ENCODE assay signal across 2 cellular contexts in the genomic region with DNA sequence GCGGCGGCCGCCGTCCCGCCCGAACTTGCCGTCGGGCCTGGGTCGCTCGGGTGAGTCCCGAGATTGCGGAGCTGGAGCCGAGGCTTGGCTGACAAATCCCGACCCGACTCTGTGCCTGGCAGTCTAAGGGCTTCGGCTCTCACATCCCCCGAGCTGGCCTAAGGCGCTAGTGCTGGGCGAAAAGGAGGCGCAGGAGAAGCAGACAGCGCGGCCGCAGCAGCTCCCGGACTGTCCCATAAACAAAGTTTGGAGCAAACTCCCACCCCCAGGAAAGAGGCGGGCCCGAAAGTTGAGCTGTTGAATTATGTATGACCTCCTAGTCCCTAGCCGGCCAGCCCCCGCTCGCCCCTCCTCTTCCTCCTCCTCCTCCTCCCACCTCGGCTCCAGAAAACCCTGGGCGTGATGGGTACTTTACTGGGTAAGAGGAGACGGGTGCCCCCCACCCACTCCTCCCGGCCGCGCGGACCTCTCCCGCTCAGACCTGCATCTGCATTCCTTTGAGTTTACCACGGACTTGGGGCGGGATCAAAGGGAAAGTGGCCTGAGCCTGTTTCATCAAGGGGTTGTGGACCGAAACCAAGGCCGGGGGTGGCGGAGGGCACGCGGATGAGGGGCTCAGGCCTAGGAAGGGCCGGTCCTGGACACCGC.
A peak's percentile ranks its signal among the peaks of the same experiment; 100 is the strongest.
TF ChIP-seq lines count a peak whose summit lies in the region.

A gene (minus strand): TSS at position 230 of the 648 bp plus-strand sequence. CDS start 719 bp downstream, outside the sequence.

TF ChIP-seq in WTC11, 78 proteins besides CTCF, POLR2A, EP300 and RAD21 (continued from another document and continues in another):
- TF ChIP-seq, protein P1, sequence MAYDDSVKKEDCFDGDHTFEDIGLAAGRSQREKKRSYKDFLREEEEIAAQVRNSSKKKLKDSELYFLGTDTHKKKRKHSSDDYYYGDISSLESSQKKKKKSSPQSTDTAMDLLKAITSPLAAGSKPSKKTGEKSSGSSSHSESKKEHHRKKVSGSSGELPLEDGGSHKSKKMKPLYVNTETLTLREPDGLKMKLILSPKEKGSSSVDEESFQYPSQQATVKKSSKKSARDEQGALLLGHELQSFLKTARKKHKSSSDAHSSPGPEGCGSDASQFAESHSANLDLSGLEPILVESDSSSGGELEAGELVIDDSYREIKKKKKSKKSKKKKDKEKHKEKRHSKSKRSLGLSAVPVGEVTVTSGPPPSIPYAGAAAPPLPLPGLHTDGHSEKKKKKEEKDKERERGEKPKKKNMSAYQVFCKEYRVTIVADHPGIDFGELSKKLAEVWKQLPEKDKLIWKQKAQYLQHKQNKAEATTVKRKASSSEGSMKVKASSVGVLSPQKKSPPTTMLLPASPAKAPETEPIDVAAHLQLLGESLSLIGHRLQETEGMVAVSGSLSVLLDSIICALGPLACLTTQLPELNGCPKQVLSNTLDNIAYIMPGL (CRISPR knock-in tag; IDR thresholded peaks at IDR 0.05) = peak; percentile 79; the same call in 1 of the 2 replicates
- no peak for TF ChIP-seq ZNF671 (CRISPR knock-in tag; IDR thresholded peaks at IDR 0.05)
- TF ChIP-seq ATF1 (CRISPR knock-in tag; IDR thresholded peaks at IDR 0.05) = 0 out of 2 replicates have a peak, but pooled peaks have one; percentile 68
- TF ChIP-seq, protein P2, sequence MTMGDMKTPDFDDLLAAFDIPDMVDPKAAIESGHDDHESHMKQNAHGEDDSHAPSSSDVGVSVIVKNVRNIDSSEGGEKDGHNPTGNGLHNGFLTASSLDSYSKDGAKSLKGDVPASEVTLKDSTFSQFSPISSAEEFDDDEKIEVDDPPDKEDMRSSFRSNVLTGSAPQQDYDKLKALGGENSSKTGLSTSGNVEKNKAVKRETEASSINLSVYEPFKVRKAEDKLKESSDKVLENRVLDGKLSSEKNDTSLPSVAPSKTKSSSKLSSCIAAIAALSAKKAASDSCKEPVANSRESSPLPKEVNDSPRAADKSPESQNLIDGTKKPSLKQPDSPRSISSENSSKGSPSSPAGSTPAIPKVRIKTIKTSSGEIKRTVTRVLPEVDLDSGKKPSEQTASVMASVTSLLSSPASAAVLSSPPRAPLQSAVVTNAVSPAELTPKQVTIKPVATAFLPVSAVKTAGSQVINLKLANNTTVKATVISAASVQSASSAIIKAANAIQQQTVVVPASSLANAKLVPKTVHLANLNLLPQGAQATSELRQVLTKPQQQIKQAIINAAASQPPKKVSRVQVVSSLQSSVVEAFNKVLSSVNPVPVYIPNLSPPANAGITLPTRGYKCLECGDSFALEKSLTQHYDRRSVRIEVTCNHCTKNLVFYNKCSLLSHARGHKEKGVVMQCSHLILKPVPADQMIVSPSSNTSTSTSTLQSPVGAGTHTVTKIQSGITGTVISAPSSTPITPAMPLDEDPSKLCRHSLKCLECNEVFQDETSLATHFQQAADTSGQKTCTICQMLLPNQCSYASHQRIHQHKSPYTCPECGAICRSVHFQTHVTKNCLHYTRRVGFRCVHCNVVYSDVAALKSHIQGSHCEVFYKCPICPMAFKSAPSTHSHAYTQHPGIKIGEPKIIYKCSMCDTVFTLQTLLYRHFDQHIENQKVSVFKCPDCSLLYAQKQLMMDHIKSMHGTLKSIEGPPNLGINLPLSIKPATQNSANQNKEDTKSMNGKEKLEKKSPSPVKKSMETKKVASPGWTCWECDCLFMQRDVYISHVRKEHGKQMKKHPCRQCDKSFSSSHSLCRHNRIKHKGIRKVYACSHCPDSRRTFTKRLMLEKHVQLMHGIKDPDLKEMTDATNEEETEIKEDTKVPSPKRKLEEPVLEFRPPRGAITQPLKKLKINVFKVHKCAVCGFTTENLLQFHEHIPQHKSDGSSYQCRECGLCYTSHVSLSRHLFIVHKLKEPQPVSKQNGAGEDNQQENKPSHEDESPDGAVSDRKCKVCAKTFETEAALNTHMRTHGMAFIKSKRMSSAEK (CRISPR knock-in tag; IDR thresholded peaks at IDR 0.05; ENCODE audit: borderline replicate concordance) = peak; percentile 17; the same call in 1 of the 2 replicates
- TF ChIP-seq HMGA2 (CRISPR knock-in tag; IDR thresholded peaks at IDR 0.05) = no peak
- 0 out of 2 replicates have a peak, but pooled peaks have one; percentile 82 for TF ChIP-seq KAT7 (CRISPR knock-in tag; IDR thresholded peaks at IDR 0.05; ENCODE audit: borderline replicate concordance)
- TF ChIP-seq CREM (CRISPR knock-in tag; IDR thresholded peaks at IDR 0.05) = peak; percentile 47; the same call in 1 of the 2 replicates
- no peak for TF ChIP-seq JUN (CRISPR knock-in tag; IDR thresholded peaks at IDR 0.05)
- peak; percentile 62; the same call in 1 of the 2 replicates for TF ChIP-seq SP1 (CRISPR knock-in tag; conservative IDR thresholded peaks at IDR 0.05)
- TF ChIP-seq, protein P3, sequence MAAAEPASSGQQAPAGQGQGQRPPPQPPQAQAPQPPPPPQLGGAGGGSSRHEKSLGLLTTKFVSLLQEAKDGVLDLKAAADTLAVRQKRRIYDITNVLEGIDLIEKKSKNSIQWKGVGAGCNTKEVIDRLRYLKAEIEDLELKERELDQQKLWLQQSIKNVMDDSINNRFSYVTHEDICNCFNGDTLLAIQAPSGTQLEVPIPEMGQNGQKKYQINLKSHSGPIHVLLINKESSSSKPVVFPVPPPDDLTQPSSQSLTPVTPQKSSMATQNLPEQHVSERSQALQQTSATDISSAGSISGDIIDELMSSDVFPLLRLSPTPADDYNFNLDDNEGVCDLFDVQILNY (CRISPR knock-in tag; IDR thresholded peaks at IDR 0.05) = peak; percentile 37
- peak; percentile 54; the same call in 1 of the 2 replicates for TF ChIP-seq SMAD3 (CRISPR knock-in tag; IDR thresholded peaks at IDR 0.05; ENCODE audit: borderline replicate concordance)
- TF ChIP-seq ELF4 (CRISPR knock-in tag; IDR thresholded peaks at IDR 0.05; ENCODE audit: low read depth) = 0 out of 2 replicates have a peak, but pooled peaks have one; percentile 63
- peak; percentile 22; the same call in 1 of the 2 replicates for TF ChIP-seq ZNF138 (CRISPR knock-in tag; conservative IDR thresholded peaks at IDR 0.05)
- no peak for TF ChIP-seq ZNF219 (CRISPR knock-in tag; IDR thresholded peaks at IDR 0.05; ENCODE audit: borderline replicate concordance)
- TF ChIP-seq, protein P4, sequence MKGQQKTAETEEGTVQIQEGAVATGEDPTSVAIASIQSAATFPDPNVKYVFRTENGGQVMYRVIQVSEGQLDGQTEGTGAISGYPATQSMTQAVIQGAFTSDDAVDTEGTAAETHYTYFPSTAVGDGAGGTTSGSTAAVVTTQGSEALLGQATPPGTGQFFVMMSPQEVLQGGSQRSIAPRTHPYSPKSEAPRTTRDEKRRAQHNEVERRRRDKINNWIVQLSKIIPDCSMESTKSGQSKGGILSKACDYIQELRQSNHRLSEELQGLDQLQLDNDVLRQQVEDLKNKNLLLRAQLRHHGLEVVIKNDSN (CRISPR knock-in tag; IDR thresholded peaks at IDR 0.05) = peak; percentile 46; the same call in 1 of the 2 replicates

TF ChIP-seq in liver, 16 proteins besides CTCF, POLR2A, EP300 and RAD21 (continued from another document):
- TF ChIP-seq GABPA (IDR thresholded peaks at IDR 0.05 in 1 of 2, conservative IDR thresholded peaks at IDR 0.05 in 1 of 2) = peak in 1 of 2 donors; percentile 30
- TF ChIP-seq YY1 (IDR thresholded peaks at IDR 0.05) = peak; percentile 83
- no peak for TF ChIP-seq HNF4G (IDR thresholded peaks at IDR 0.05)
- peak; percentile 65 for TF ChIP-seq TAF1 (conservative IDR thresholded peaks at IDR 0.05)
- TF ChIP-seq NR2F2 (IDR thresholded peaks at IDR 0.05) = peak; percentile 79
- TF ChIP-seq FOXA1 (IDR thresholded peaks at IDR 0.05) = no peak
- TF ChIP-seq HNF4A (conservative IDR thresholded peaks at IDR 0.05) = peak; percentile 21 to 44
- TF ChIP-seq RXRA (IDR thresholded peaks at IDR 0.05) = peak; percentile 64 to 67
